Comparison of ENCODE assay signal across 15 cellular contexts in genomic region chr11:67254768-67255167, GRCh38. TPM values are rescaled to one million over a fixed set of nuclear protein-coding genes. Genes with fewer than 3 reads are reported as not detected.
DNase-seq lines count a peak whose midpoint lies in the region; ATAC-seq and TF ChIP-seq lines count a peak whose summit lies in the region.
"Had no signal": no experiment of that assay in that cellular context is flagged by ENCODE, and none has a peak within 500 bp of the region (broad histone marks: within the 10 kb centered on the region; RNA-seq: fewer than 3 reads in every experiment).

No MANE protein-coding gene starts in this region.

- no peak for TF ChIP-seq CTCF in HFFc6 (IDR thresholded peaks at IDR 0.05)

- H3K36me3 Mint-ChIP-seq in activated CD4-positive, alpha-beta T cell treated with anti-CD3 and anti-CD28 coated beads, Interleukin-2, amount 10 ng/mL, durations not matched to agents 24 days and 14 days (ENCODE audit: low read depth), result peaks cover 72% of the 10 kb centered on the region
- H3K36me3 Mint-ChIP-seq in HFFc6 (ENCODE audit: low read depth), result peaks cover 36% of the 10 kb centered on the region
- H3K36me3 Mint-ChIP-seq in activated naive CD8-positive, alpha-beta T cell treated with anti-CD3 and anti-CD28 coated beads, Interleukin-2, amount 50 U/mL, for 24 hours (ENCODE audit: low read depth), result peaks cover 63% of the 10 kb centered on the region
- H3K36me3 Mint-ChIP-seq in naive thymus-derived CD8-positive, alpha-beta T cell, result peaks cover 0 to 76% (median 10%) of the 10 kb centered on the region in 3 donors

- peak overlapping the region; percentile 45 for H3K27ac Mint-ChIP-seq in activated CD4-positive, alpha-beta T cell treated with anti-CD3 and anti-CD28 coated beads, Interleukin-2, amount 10 ng/mL, durations not matched to agents 24 days and 14 days
- peak overlapping the region; percentile 29; the same call in 1 of the 2 replicates for H3K27ac Mint-ChIP-seq in HFFc6
- peak overlapping the region; percentile 78 for H3K27ac Mint-ChIP-seq in activated naive CD8-positive, alpha-beta T cell treated with anti-CD3 and anti-CD28 coated beads, Interleukin-2, amount 50 U/mL, for 24 hours
- peak overlapping the region in 8 of 10 donors; percentile 35 to 85 (median 66) for H3K27ac Mint-ChIP-seq in naive thymus-derived CD8-positive, alpha-beta T cell

- POLR2A ChIA-PET in naive thymus-derived CD8-positive, alpha-beta T cell (lab: Charles Lee), result interaction anchor here (0.6 to 3.8 kb wide), 6 partner anchors 8 to 81 kb away, joined by 3 to 24 read pairs (median 10); partner anchors contain the start of gene GRK2

- peaks cover 35% of the 10 kb centered on the region for H3K4me1 Mint-ChIP-seq in activated CD4-positive, alpha-beta T cell treated with anti-CD3 and anti-CD28 coated beads, Interleukin-2, amount 10 ng/mL, durations not matched to agents 24 days and 14 days
- no peaks in the 10 kb centered on the region for H3K4me1 Mint-ChIP-seq in HFFc6 (ENCODE audit: low read depth)
- H3K4me1 Mint-ChIP-seq in activated naive CD8-positive, alpha-beta T cell treated with anti-CD3 and anti-CD28 coated beads, Interleukin-2, amount 50 U/mL, for 24 hours, result peaks cover 25% of the 10 kb centered on the region
- H3K4me1 Mint-ChIP-seq in naive thymus-derived CD8-positive, alpha-beta T cell, result peaks cover 22 to 50% (median 33%) of the 10 kb centered on the region in 4 donors

- no peak for ATAC-seq in activated naive CD8-positive, alpha-beta T cell treated with anti-CD3 and anti-CD28 coated beads, Interleukin-2, amount 50 U/mL, for 24 hours
- no peak for ATAC-seq in naive thymus-derived CD8-positive, alpha-beta T cell
- ATAC-seq in HG02571 (IDR thresholded peaks at IDR 0.05; ENCODE audit: unreplicated experiment) (no peak), GM18858 (IDR thresholded peaks at IDR 0.05; ENCODE audit: unreplicated experiment) (no peak), HG03280 (IDR thresholded peaks at IDR 0.05; ENCODE audit: unreplicated experiment) (no peak)

- no peaks in the 10 kb centered on the region for H3K9me3 Mint-ChIP-seq in activated CD4-positive, alpha-beta T cell treated with anti-CD3 and anti-CD28 coated beads, Interleukin-2, amount 10 ng/mL, durations not matched to agents 24 days and 14 days
- no peaks in the 10 kb centered on the region for H3K9me3 Mint-ChIP-seq in HFFc6
- H3K9me3 Mint-ChIP-seq in activated naive CD8-positive, alpha-beta T cell treated with anti-CD3 and anti-CD28 coated beads, Interleukin-2, amount 50 U/mL, for 24 hours, result no peaks in the 10 kb centered on the region
- H3K9me3 Mint-ChIP-seq in naive thymus-derived CD8-positive, alpha-beta T cell, result peaks cover 0 to 2% (median 0%) of the 10 kb centered on the region in 9 donors

- H3K27me3 Mint-ChIP-seq in activated CD4-positive, alpha-beta T cell treated with anti-CD3 and anti-CD28 coated beads, Interleukin-2, amount 10 ng/mL, durations not matched to agents 24 days and 14 days, result no peaks in the 10 kb centered on the region
- peaks cover 1% of the 10 kb centered on the region for H3K27me3 Mint-ChIP-seq in HFFc6 (ENCODE audit: insufficient read depth)
- H3K27me3 Mint-ChIP-seq in activated naive CD8-positive, alpha-beta T cell treated with anti-CD3 and anti-CD28 coated beads, Interleukin-2, amount 50 U/mL, for 24 hours, result no peaks in the 10 kb centered on the region
- no peaks in the 10 kb centered on the region for H3K27me3 Mint-ChIP-seq in naive thymus-derived CD8-positive, alpha-beta T cell

- intact Hi-C loops in activated CD4-positive, alpha-beta T cell treated with anti-CD3 and anti-CD28 coated beads, Interleukin-2, amount 10 ng/mL, durations not matched to agents 24 days and 14 days (cut with micrococcal nuclease), result no loop called here

- no peak for DNase-seq in activated CD4-positive, alpha-beta T cell treated with anti-CD3 and anti-CD28 coated beads, Interleukin-2, amount 10 ng/mL, durations not matched to agents 24 days and 14 days
- DNase-seq in activated CD4-positive, alpha-beta T cell treated with anti-CD3 and anti-CD28 coated beads for 4 hours, result no peak
- no peak for DNase-seq in HFFc6
- no peak for DNase-seq in activated naive CD8-positive, alpha-beta T cell treated with anti-CD3 and anti-CD28 coated beads, Interleukin-2, amount 50 U/mL, for 24 hours
- DNase-seq in naive thymus-derived CD8-positive, alpha-beta T cell, result no peak
- DNase-seq: activated gamma-delta T cell; BE2C; hypothalamus; Kasumi-1; NCI-H1092 treated with DMSO at 0.1 percent for 48 hours; NCI-H510A treated with DMSO at 0.1 percent for 48 hours; stimulated activated CD4-positive, alpha-beta T cell treated with anti-CD3 and anti-CD28 coated beads, Interleukin-4, amount 100 ng/mL, for 1 hour had no signal

- H3K4me3 Mint-ChIP-seq in activated CD4-positive, alpha-beta T cell treated with anti-CD3 and anti-CD28 coated beads, Interleukin-2, amount 10 ng/mL, durations not matched to agents 24 days and 14 days, result no peak overlapping the region
- H3K4me3 Mint-ChIP-seq in HFFc6, result no peak overlapping the region; the same call in 1 of the 2 replicates
- H3K4me3 Mint-ChIP-seq in activated naive CD8-positive, alpha-beta T cell treated with anti-CD3 and anti-CD28 coated beads, Interleukin-2, amount 50 U/mL, for 24 hours, result no peak overlapping the region
- H3K4me3 Mint-ChIP-seq in naive thymus-derived CD8-positive, alpha-beta T cell, result peak overlapping the region in 2 of 10 donors; percentile 30 to 42

RNA-seq across cellular contexts. Expression of gene GRK2, which starts 11.5 kb away (rescaled TPM):
- 244 and 248 TPM in 2 replicates for total RNA-seq in activated CD4-positive, alpha-beta T cell treated with anti-CD3 and anti-CD28 coated beads, Interleukin-2, amount 10 ng/mL, durations not matched to agents 24 days and 14 days
- 10 to 100 TPM; 26.2 to 35.5 (median 32.1) TPM for total RNA-seq in HFFc6 (2021; fragmentation: NEBNext Ultra II Directional; extraction: Animal tissue kit (Norgen Biotek cat#: 25700))
- total RNA-seq in naive thymus-derived CD8-positive, alpha-beta T cell, result 100 to 1,000 TPM; 345 to 354 TPM
- 10 to 100 TPM; 16.8 to 70.7 (median 31.1) TPM for polyA plus RNA-seq in naive thymus-derived CD8-positive, alpha-beta T cell

RNA-seq across cellular contexts. Expression of gene ANKRD13D, which starts 34.3 kb away (rescaled TPM):
- 114 and 124 TPM in 2 replicates for total RNA-seq in activated CD4-positive, alpha-beta T cell treated with anti-CD3 and anti-CD28 coated beads, Interleukin-2, amount 10 ng/mL, durations not matched to agents 24 days and 14 days
- 10 to 100 TPM; 24.7 to 34.6 (median 26.4) TPM for total RNA-seq in HFFc6 (2021; fragmentation: NEBNext Ultra II Directional; extraction: Animal tissue kit (Norgen Biotek cat#: 25700))
- total RNA-seq in naive thymus-derived CD8-positive, alpha-beta T cell, result 100 to 1,000 TPM; 189 to 206 TPM
- 10 to 100 TPM in 2 of 3 donors, 1 to 10 TPM in 1; 6.0 to 18.3 (median 10.1) TPM for polyA plus RNA-seq in naive thymus-derived CD8-positive, alpha-beta T cell

RNA-seq across cellular contexts. Expression of gene SSH3, which starts 48.6 kb away (rescaled TPM):
- total RNA-seq in activated CD4-positive, alpha-beta T cell treated with anti-CD3 and anti-CD28 coated beads, Interleukin-2, amount 10 ng/mL, durations not matched to agents 24 days and 14 days, result 7.1 and 8.1 TPM in 2 replicates
- 10 to 100 TPM; 17.0 to 28.7 (median 22.6) TPM for total RNA-seq in HFFc6 (2021; fragmentation: NEBNext Ultra II Directional; extraction: Animal tissue kit (Norgen Biotek cat#: 25700))
- total RNA-seq in naive thymus-derived CD8-positive, alpha-beta T cell, result 10 to 100 TPM; 18.1 to 25.3 TPM
- polyA plus RNA-seq in naive thymus-derived CD8-positive, alpha-beta T cell, result 1 to 10 TPM; 1.7 to 4.5 (median 3.2) TPM
